ENCODE assay signal across 10 cellular contexts in genomic region chr10:68269562-68269961, GRCh38. TPM values are rescaled to one million over a fixed set of nuclear protein-coding genes. Genes with fewer than 3 reads are reported as not detected.
"Had no signal": no experiment of that assay in that cellular context is flagged by ENCODE, and none has a peak within 500 bp of the region (broad histone marks: within the 10 kb centered on the region; RNA-seq: fewer than 3 reads in every experiment).

No MANE protein-coding gene starts in this region.

- H3K27me3 Mint-ChIP-seq: IgD-negative memory B cell had no signal

- FAIRE-seq: HTR-8/SVneo had no signal

- H3K4me3 Mint-ChIP-seq: IgD-negative memory B cell had no signal

- H3K27ac Mint-ChIP-seq: IgD-negative memory B cell had no signal

- H3K4me1 Mint-ChIP-seq: IgD-negative memory B cell had no signal

- H3K36me3 Mint-ChIP-seq: IgD-negative memory B cell had no signal

- H3K4me2 ChIP-seq: KMS-11 had no signal

- H3K27ac ChIP-seq: HL-60, KMS-11 had no signal

- DNase-seq: Karpas-422, Kasumi-1, KBM-7, KG1 had no signal

- H3K9ac ChIP-seq: KMS-11 had no signal

- H3K9me3 Mint-ChIP-seq: IgD-negative memory B cell had no signal

RNA-seq across cellular contexts. Expression of gene ATOH7, which starts 37.6 kb away (rescaled TPM):
- total RNA-seq: HT-29, HT1080 had no signal
- polyA plus RNA-seq: IgD-negative memory B cell had no signal
